In the genomic region with DNA sequence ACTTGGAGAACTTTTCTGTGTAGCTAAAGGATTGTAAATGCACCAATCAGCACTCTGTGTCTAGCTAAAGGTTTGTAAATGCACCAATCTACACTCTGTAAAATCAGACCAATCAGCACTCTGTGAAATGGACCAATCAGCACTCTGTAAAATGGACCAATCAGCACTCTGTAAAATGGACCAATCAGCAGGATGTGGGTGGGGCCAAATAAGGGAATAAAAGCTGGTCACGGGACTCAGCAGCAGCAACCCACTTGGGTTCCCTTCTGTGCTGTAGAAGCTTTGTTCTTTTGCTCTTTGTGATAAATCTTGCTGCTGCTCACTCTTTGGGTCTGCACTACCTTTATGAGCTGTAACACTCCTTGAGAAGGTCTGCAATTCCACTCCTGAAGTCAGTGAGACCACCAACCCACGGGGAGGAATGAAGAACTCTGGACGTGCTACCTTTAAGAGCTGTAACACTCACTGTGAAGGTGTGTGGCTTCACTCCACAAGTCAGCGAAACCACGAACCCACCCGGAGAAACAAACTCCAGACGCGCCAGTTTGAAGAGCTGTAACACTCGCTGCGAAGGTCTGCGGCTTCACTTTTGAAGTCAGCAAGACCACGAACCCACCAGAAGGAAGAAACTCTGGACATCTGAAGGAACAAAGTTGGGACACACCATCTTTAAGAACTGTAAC, we compare ENCODE assay signal across 7 cellular contexts. TPM values are rescaled to one million over a fixed set of nuclear protein-coding genes. Genes with fewer than 3 reads are reported as not detected.
DNase-seq lines count a peak whose midpoint lies in the region; ATAC-seq and TF ChIP-seq lines count a peak whose summit lies in the region.
"Not testable (repeated sequence)": the region's sequence is repeated elsewhere in the genome, so short reads cannot be mapped to it uniquely, and the experiment has no call there.

No MANE protein-coding gene starts in this region.

- not testable (repeated sequence) for TF ChIP-seq CTCF in DND-41 (IDR thresholded peaks at IDR 0.05; ENCODE audit: borderline replicate concordance, extremely low read depth, low read length, poor library complexity, severe bottlenecking); activated CD8-positive, alpha-beta T cell treated with anti-CD3 and anti-CD28 coated beads for 36 hours (IDR thresholded peaks at IDR 0.05)

- intact Hi-C loops in activated CD8-positive, alpha-beta T cell treated with anti-CD3 and anti-CD28 coated beads for 36 hours (cut with micrococcal nuclease); naive thymus-derived CD4-positive, alpha-beta T cell (cut with micrococcal nuclease): not testable (repeated sequence)

- ATAC-seq in DND-41 (ENCODE audit: insufficient read depth, low read depth); naive thymus-derived CD4-positive, alpha-beta T cell; stimulated activated naive CD8-positive, alpha-beta T cell treated with anti-CD3 and anti-CD28 coated beads, Interleukin-15, amount 100 ng/mL, for 72 hours: not testable (repeated sequence)
- peak; percentile 24 for ATAC-seq in activated CD8-positive, alpha-beta T cell treated with anti-CD3 and anti-CD28 coated beads for 36 hours
- ATAC-seq in effector memory CD8-positive, alpha-beta T cell (replicated peaks) = peak; percentile 47

- H3K4me3 ChIP-seq in DND-41 (ENCODE audit: low read depth in 1 of 2, low read length in 2 of 2); naive thymus-derived CD4-positive, alpha-beta T cell (ENCODE audit: low read length): not testable (repeated sequence)

- H3K36me3 Mint-ChIP-seq in T-helper 1 cell treated with Interleukin-12 subunit alpha and Interleukin-12 subunit beta and Interleukin-4 antibody, amounts not matched to agents 30 μg/mL and 1 μg/mL, for 36 hours (ENCODE audit: low read depth); activated CD8-positive, alpha-beta T cell treated with anti-CD3 and anti-CD28 coated beads for 36 hours (ENCODE audit: low read depth); activated naive CD8-positive, alpha-beta T cell treated with anti-CD3 and anti-CD28 coated beads for 36 hours; effector memory CD8-positive, alpha-beta T cell (ENCODE audit: insufficient read depth); naive thymus-derived CD4-positive, alpha-beta T cell: not testable (repeated sequence)

- not testable (repeated sequence) for H2AFZ ChIP-seq in DND-41 (ENCODE audit: low read depth, low read length)

- not testable (repeated sequence) for H3K9me3 ChIP-seq in DND-41 (ENCODE audit: insufficient read depth, low read length, severe bottlenecking); naive thymus-derived CD4-positive, alpha-beta T cell (ENCODE audit: control insufficient read depth in 2 of 3, low read length in 3 of 3)

- H3K27me3 ChIP-seq in DND-41 (ENCODE audit: insufficient read depth, low read length, poor library complexity); naive thymus-derived CD4-positive, alpha-beta T cell (ENCODE audit: control insufficient read depth in 2 of 2, insufficient read depth in 2 of 2, low read length in 2 of 2): not testable (repeated sequence)

- H3K4me2 ChIP-seq in DND-41 (ENCODE audit: insufficient read depth, low read length) = not testable (repeated sequence)

- H3K4me1 ChIP-seq in DND-41 (ENCODE audit: insufficient read depth, low read length); naive thymus-derived CD4-positive, alpha-beta T cell (ENCODE audit: control insufficient read depth in 2 of 2, insufficient read depth in 2 of 2, low read length in 2 of 2): not testable (repeated sequence)

- not testable (repeated sequence) for H3K27ac ChIP-seq in DND-41 (ENCODE audit: low read length); naive thymus-derived CD4-positive, alpha-beta T cell (ENCODE audit: low read depth, low read length)

- H3K9ac ChIP-seq in DND-41 (ENCODE audit: low read depth, low read length) = not testable (repeated sequence)

- not testable (repeated sequence) for H3K9me3 Mint-ChIP-seq in T-helper 1 cell treated with Interleukin-12 subunit alpha and Interleukin-12 subunit beta and Interleukin-4 antibody, amounts not matched to agents 30 μg/mL and 1 μg/mL, for 36 hours; activated CD8-positive, alpha-beta T cell treated with anti-CD3 and anti-CD28 coated beads for 36 hours; activated naive CD8-positive, alpha-beta T cell treated with anti-CD3 and anti-CD28 coated beads for 36 hours; effector memory CD8-positive, alpha-beta T cell; naive thymus-derived CD4-positive, alpha-beta T cell; stimulated activated naive CD8-positive, alpha-beta T cell treated with anti-CD3 and anti-CD28 coated beads, Interleukin-15, amount 100 ng/mL, for 72 hours

- H3K4me3 Mint-ChIP-seq in T-helper 1 cell treated with Interleukin-12 subunit alpha and Interleukin-12 subunit beta and Interleukin-4 antibody, amounts not matched to agents 30 μg/mL and 1 μg/mL, for 36 hours = peak overlapping the region; percentile 33
- peak overlapping the region; percentile 44 for H3K4me3 Mint-ChIP-seq in activated CD8-positive, alpha-beta T cell treated with anti-CD3 and anti-CD28 coated beads for 36 hours
- H3K4me3 Mint-ChIP-seq in activated naive CD8-positive, alpha-beta T cell treated with anti-CD3 and anti-CD28 coated beads for 36 hours = peak overlapping the region; percentile 11
- H3K4me3 Mint-ChIP-seq in effector memory CD8-positive, alpha-beta T cell = peak overlapping the region; percentile 39 to 58
- H3K4me3 Mint-ChIP-seq in naive thymus-derived CD4-positive, alpha-beta T cell = peak overlapping the region in 6 of 10 donors; percentile 16 to 68 (median 38)
- peak overlapping the region; percentile 59 to 63 for H3K4me3 Mint-ChIP-seq in stimulated activated naive CD8-positive, alpha-beta T cell treated with anti-CD3 and anti-CD28 coated beads, Interleukin-15, amount 100 ng/mL, for 72 hours

- not testable (repeated sequence) for H3K27ac Mint-ChIP-seq in T-helper 1 cell treated with Interleukin-12 subunit alpha and Interleukin-12 subunit beta and Interleukin-4 antibody, amounts not matched to agents 30 μg/mL and 1 μg/mL, for 36 hours; activated CD8-positive, alpha-beta T cell treated with anti-CD3 and anti-CD28 coated beads for 36 hours; activated naive CD8-positive, alpha-beta T cell treated with anti-CD3 and anti-CD28 coated beads for 36 hours; effector memory CD8-positive, alpha-beta T cell
- peak overlapping the region in 2 of 9 donors; percentile 13 to 52 for H3K27ac Mint-ChIP-seq in naive thymus-derived CD4-positive, alpha-beta T cell
- peak overlapping the region in 1 of 2 donors; percentile 79 for H3K27ac Mint-ChIP-seq in stimulated activated naive CD8-positive, alpha-beta T cell treated with anti-CD3 and anti-CD28 coated beads, Interleukin-15, amount 100 ng/mL, for 72 hours

- not testable (repeated sequence) for H4K20me1 ChIP-seq in DND-41 (ENCODE audit: insufficient read depth, low read length)

- H3K4me1 Mint-ChIP-seq in T-helper 1 cell treated with Interleukin-12 subunit alpha and Interleukin-12 subunit beta and Interleukin-4 antibody, amounts not matched to agents 30 μg/mL and 1 μg/mL, for 36 hours (ENCODE audit: low read depth); activated CD8-positive, alpha-beta T cell treated with anti-CD3 and anti-CD28 coated beads for 36 hours (ENCODE audit: low read depth); activated naive CD8-positive, alpha-beta T cell treated with anti-CD3 and anti-CD28 coated beads for 36 hours; effector memory CD8-positive, alpha-beta T cell (ENCODE audit: low read depth in 2 of 2); naive thymus-derived CD4-positive, alpha-beta T cell; stimulated activated naive CD8-positive, alpha-beta T cell treated with anti-CD3 and anti-CD28 coated beads, Interleukin-15, amount 100 ng/mL, for 72 hours: not testable (repeated sequence)

- POLR2A ChIA-PET in activated CD8-positive, alpha-beta T cell treated with anti-CD3 and anti-CD28 coated beads for 36 hours (lab: Charles Lee) = interaction anchor here (0.7 to 1.1 kb wide), 2 partner anchors 15 to 17 kb away, joined by 3 read pairs; no protein-coding TSS in a partner anchor
- POLR2A ChIA-PET in naive thymus-derived CD4-positive, alpha-beta T cell (lab: Charles Lee) = not testable (repeated sequence)

- CTCF ChIA-PET in activated CD8-positive, alpha-beta T cell treated with anti-CD3 and anti-CD28 coated beads for 36 hours (lab: Charles Lee); naive thymus-derived CD4-positive, alpha-beta T cell (lab: Charles Lee): not testable (repeated sequence)

- not testable (repeated sequence) for H3K79me2 ChIP-seq in DND-41 (ENCODE audit: insufficient read depth, low read length)

- not testable (repeated sequence) for H3K27me3 Mint-ChIP-seq in T-helper 1 cell treated with Interleukin-12 subunit alpha and Interleukin-12 subunit beta and Interleukin-4 antibody, amounts not matched to agents 30 μg/mL and 1 μg/mL, for 36 hours (ENCODE audit: low read depth); activated CD8-positive, alpha-beta T cell treated with anti-CD3 and anti-CD28 coated beads for 36 hours
- H3K27me3 Mint-ChIP-seq in activated naive CD8-positive, alpha-beta T cell treated with anti-CD3 and anti-CD28 coated beads for 36 hours = peaks cover 14% of the 10 kb centered on the region
- peaks cover 13 to 23% of the 10 kb centered on the region in 2 donors for H3K27me3 Mint-ChIP-seq in effector memory CD8-positive, alpha-beta T cell
- H3K27me3 Mint-ChIP-seq in naive thymus-derived CD4-positive, alpha-beta T cell = peaks cover 6 to 15% (median 10%) of the 10 kb centered on the region in 5 donors
- H3K27me3 Mint-ChIP-seq in stimulated activated naive CD8-positive, alpha-beta T cell treated with anti-CD3 and anti-CD28 coated beads, Interleukin-15, amount 100 ng/mL, for 72 hours = peaks cover 19% of the 10 kb centered on the region

- peak; percentile 16 for DNase-seq in DND-41
- DNase-seq in activated CD8-positive, alpha-beta T cell treated with anti-CD3 and anti-CD28 coated beads for 36 hours = peak; percentile 29
- peak; percentile 12 for DNase-seq in activated naive CD8-positive, alpha-beta T cell treated with anti-CD3 and anti-CD28 coated beads for 36 hours
- DNase-seq in effector memory CD8-positive, alpha-beta T cell = peak in 1 of 3 experiments; percentile 4
- peak in 2 of 9 donors; percentile 16 to 22 for DNase-seq in naive thymus-derived CD4-positive, alpha-beta T cell
- peak in 1 of 2 donors; percentile 19 for DNase-seq in stimulated activated naive CD8-positive, alpha-beta T cell treated with anti-CD3 and anti-CD28 coated beads, Interleukin-15, amount 100 ng/mL, for 72 hours

- not testable (repeated sequence) for H3K36me3 ChIP-seq in DND-41 (ENCODE audit: insufficient read depth, low read length); naive thymus-derived CD4-positive, alpha-beta T cell (ENCODE audit: control insufficient read depth in 2 of 3, insufficient read depth in 3 of 3, low read length in 3 of 3)

RNA-seq across cellular contexts. Expression of a gene that starts 16.2 kb away (rescaled TPM):
- total RNA-seq in activated CD8-positive, alpha-beta T cell treated with anti-CD3 and anti-CD28 coated beads for 36 hours = 100 to 1,000 TPM; 214 TPM
- 100 to 1,000 TPM; 267 TPM for total RNA-seq in activated naive CD8-positive, alpha-beta T cell treated with anti-CD3 and anti-CD28 coated beads for 36 hours
- 100 to 1,000 TPM in 3 of 5 experiments, 10 to 100 TPM in 2; 65.5 to 154 (median 107) TPM for total RNA-seq in naive thymus-derived CD4-positive, alpha-beta T cell
- polyA plus RNA-seq in naive thymus-derived CD4-positive, alpha-beta T cell = 10 to 100 TPM; 36.6 to 66.3 TPM

RNA-seq across cellular contexts. Expression of a gene that starts 21.8 kb away (rescaled TPM):
- 1 to 10 TPM; 2.4 to 2.5 TPM for total RNA-seq in activated CD8-positive, alpha-beta T cell treated with anti-CD3 and anti-CD28 coated beads for 36 hours
- total RNA-seq in activated naive CD8-positive, alpha-beta T cell treated with anti-CD3 and anti-CD28 coated beads for 36 hours = 1 to 10 TPM; 3.3 to 3.7 TPM
- 1 to 10 TPM; 3.7 to 4.6 (median 4.4) TPM for total RNA-seq in naive thymus-derived CD4-positive, alpha-beta T cell
- 1 to 10 TPM; 4.9 to 5.3 TPM for polyA plus RNA-seq in naive thymus-derived CD4-positive, alpha-beta T cell

Comparison
In these comparisons a context has a peak if more than half of its experiments do, and no peak if none do; other contexts are left out.
1. H3K4me3 Mint-ChIP-seq: peak in every context shown above with its lines; median percentile 61 in stimulated activated naive CD8-positive, alpha-beta T cell treated with anti-CD3 and anti-CD28 coated beads, Interleukin-15, amount 100 ng/mL, for 72 hours; 48 in effector memory CD8-positive, alpha-beta T cell; 44 in activated CD8-positive, alpha-beta T cell treated with anti-CD3 and anti-CD28 coated beads for 36 hours; 38 in naive thymus-derived CD4-positive, alpha-beta T cell; 33 in T-helper 1 cell treated with Interleukin-12 subunit alpha and Interleukin-12 subunit beta and Interleukin-4 antibody, amounts not matched to agents 30 μg/mL and 1 μg/mL, for 36 hours; 11 in activated naive CD8-positive, alpha-beta T cell treated with anti-CD3 and anti-CD28 coated beads for 36 hours.